In the genomic region with DNA sequence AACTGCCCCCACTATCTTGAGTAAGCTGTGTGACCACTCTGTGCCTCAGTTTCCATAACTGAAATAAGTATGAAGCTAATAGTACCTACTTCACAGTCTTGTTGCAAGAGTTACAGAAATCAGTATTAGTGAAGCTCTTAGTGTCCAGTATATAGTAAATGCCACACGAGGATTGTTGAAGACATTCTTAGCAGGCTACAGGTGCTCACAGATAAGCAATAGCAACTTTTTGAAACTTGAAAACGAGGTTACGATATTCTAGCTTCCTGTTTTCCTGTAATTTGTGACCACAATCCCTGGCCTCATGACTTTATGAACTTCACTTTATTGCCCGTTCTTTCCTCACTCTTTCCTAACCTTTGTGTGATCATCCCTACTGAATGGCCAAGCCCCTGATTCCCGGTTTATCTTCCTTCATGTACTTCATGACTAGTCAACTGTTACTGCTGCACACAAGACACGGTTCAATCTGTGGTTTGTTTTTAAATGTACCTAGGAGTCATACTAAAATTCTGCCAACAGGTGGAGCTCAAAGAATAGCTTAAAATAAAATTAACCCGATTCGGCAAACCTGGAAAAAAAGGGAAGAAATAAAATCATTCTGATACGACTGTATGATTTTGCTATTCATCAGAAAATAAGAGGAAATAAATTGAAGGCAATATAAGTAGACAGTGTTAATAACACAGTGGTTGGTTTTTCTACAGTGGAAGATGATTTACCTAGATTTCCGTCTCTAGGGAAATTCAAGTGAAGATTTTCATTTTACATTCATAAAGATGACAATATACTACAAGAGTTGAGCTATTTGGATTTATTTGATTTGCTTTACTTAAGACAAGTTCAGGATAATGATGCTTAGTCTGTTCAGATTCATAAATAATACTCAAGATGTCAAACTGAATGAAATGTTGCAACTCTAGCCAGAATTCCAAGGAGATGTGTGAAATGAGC, we compare ENCODE assay signal across 8 cellular contexts. TPM values are rescaled to one million over a fixed set of nuclear protein-coding genes. Genes with fewer than 3 reads are reported as not detected.
DNase-seq lines count a peak whose midpoint lies in the region; ATAC-seq and TF ChIP-seq lines count a peak whose summit lies in the region.

No MANE protein-coding gene starts in this region.

- no peaks in the 10 kb centered on the region for H3K9me3 ChIP-seq in testis

- peak; percentile 80 for DNase-seq in activated CD4-positive, alpha-beta T cell treated with anti-CD3 and anti-CD28 coated beads, Interleukin-2, amount 10 ng/mL, durations not matched to agents 24 days and 14 days
- no peak for DNase-seq in activated CD4-positive, alpha-beta T cell treated with anti-CD3 and anti-CD28 coated beads, Interleukin-2, amount 50 U/mL, for 48 hours
- DNase-seq in NCI-H226 = peak; percentile 20
- peak; percentile 41 for DNase-seq in amniotic stem cell (lab: John Stamatoyannopoulos, UW)
- peak; percentile 71 for DNase-seq in inferior parietal cortex (ENCODE audit: extremely low spot score)
- no peak for DNase-seq in testis

- ATAC-seq in HG02642 (IDR thresholded peaks at IDR 0.05; ENCODE audit: poor library complexity, unreplicated experiment) (peak; percentile 48), GM19023 (IDR thresholded peaks at IDR 0.05; ENCODE audit: unreplicated experiment) (no peak)

- no peak overlapping the region for H3K4me3 Mint-ChIP-seq in activated CD4-positive, alpha-beta T cell treated with anti-CD3 and anti-CD28 coated beads, Interleukin-2, amount 10 ng/mL, durations not matched to agents 24 days and 14 days

- no peaks in the 10 kb centered on the region for H3K27me3 Mint-ChIP-seq in activated CD4-positive, alpha-beta T cell treated with anti-CD3 and anti-CD28 coated beads, Interleukin-2, amount 10 ng/mL, durations not matched to agents 24 days and 14 days

- H3K27ac ChIP-seq in testis = no peak overlapping the region

- H3K4me1 ChIP-seq in testis = no peaks in the 10 kb centered on the region

- TF ChIP-seq CTCF in testis (IDR thresholded peaks at IDR 0.05) = peak; percentile 42 to 58 (median 43)

- H3K36me3 Mint-ChIP-seq in activated CD4-positive, alpha-beta T cell treated with anti-CD3 and anti-CD28 coated beads, Interleukin-2, amount 10 ng/mL, durations not matched to agents 24 days and 14 days (ENCODE audit: low read depth) = peaks cover 28% of the 10 kb centered on the region

- H3K4me1 Mint-ChIP-seq in activated CD4-positive, alpha-beta T cell treated with anti-CD3 and anti-CD28 coated beads, Interleukin-2, amount 10 ng/mL, durations not matched to agents 24 days and 14 days = peaks cover 22% of the 10 kb centered on the region

- H3K27me3 ChIP-seq in testis = no peaks in the 10 kb centered on the region

- TF ChIP-seq POLR2A in testis (IDR thresholded peaks at IDR 0.05) = no peak

- intact Hi-C loops in activated CD4-positive, alpha-beta T cell treated with anti-CD3 and anti-CD28 coated beads, Interleukin-2, amount 10 ng/mL, durations not matched to agents 24 days and 14 days (cut with micrococcal nuclease) = loop anchor here (1.0 to 10.0 kb wide), 4 partner anchors 65 to 469 kb away; no protein-coding TSS in a partner anchor
- intact Hi-C loops in testis (cut with DNase I; ENCODE audit: low total_unique reads) = no loop called here

- H3K36me3 ChIP-seq in testis (ENCODE audit: low read depth, missing control alignments) = no peaks in the 10 kb centered on the region

- WGBS in testis, 2 donors = 35% methylated on average over 10 of the region's 10 CpGs

- no peaks in the 10 kb centered on the region for H3K9me3 Mint-ChIP-seq in activated CD4-positive, alpha-beta T cell treated with anti-CD3 and anti-CD28 coated beads, Interleukin-2, amount 10 ng/mL, durations not matched to agents 24 days and 14 days

- H3K27ac Mint-ChIP-seq in activated CD4-positive, alpha-beta T cell treated with anti-CD3 and anti-CD28 coated beads, Interleukin-2, amount 10 ng/mL, durations not matched to agents 24 days and 14 days = no peak overlapping the region

- H3K4me3 ChIP-seq in testis = no peak overlapping the region

RNA-seq across cellular contexts. Expression of a gene that starts 38.1 kb away (rescaled TPM):
- total RNA-seq in activated CD4-positive, alpha-beta T cell treated with anti-CD3 and anti-CD28 coated beads, Interleukin-2, amount 10 ng/mL, durations not matched to agents 24 days and 14 days = 152 and 160 TPM in 2 replicates
- total RNA-seq in testis = 10 to 100 TPM; 52.7 to 60.5 TPM
- 87.1 TPM for polyA plus RNA-seq in testis (ENCODE audit: insufficient read depth, low read depth, low replicate concordance)

Comparison
In these comparisons a context has a peak if more than half of its experiments do, and no peak if none do; other contexts are left out.
1. DNase-seq: peak in activated CD4-positive, alpha-beta T cell treated with anti-CD3 and anti-CD28 coated beads, Interleukin-2, amount 10 ng/mL, durations not matched to agents 24 days and 14 days (single experiment), NCI-H226 (single experiment), amniotic stem cell (single experiment) and inferior parietal cortex (single experiment); none in activated CD4-positive, alpha-beta T cell treated with anti-CD3 and anti-CD28 coated beads, Interleukin-2, amount 50 U/mL, for 48 hours (0 of 2) and testis (single experiment).